In the genomic region with DNA sequence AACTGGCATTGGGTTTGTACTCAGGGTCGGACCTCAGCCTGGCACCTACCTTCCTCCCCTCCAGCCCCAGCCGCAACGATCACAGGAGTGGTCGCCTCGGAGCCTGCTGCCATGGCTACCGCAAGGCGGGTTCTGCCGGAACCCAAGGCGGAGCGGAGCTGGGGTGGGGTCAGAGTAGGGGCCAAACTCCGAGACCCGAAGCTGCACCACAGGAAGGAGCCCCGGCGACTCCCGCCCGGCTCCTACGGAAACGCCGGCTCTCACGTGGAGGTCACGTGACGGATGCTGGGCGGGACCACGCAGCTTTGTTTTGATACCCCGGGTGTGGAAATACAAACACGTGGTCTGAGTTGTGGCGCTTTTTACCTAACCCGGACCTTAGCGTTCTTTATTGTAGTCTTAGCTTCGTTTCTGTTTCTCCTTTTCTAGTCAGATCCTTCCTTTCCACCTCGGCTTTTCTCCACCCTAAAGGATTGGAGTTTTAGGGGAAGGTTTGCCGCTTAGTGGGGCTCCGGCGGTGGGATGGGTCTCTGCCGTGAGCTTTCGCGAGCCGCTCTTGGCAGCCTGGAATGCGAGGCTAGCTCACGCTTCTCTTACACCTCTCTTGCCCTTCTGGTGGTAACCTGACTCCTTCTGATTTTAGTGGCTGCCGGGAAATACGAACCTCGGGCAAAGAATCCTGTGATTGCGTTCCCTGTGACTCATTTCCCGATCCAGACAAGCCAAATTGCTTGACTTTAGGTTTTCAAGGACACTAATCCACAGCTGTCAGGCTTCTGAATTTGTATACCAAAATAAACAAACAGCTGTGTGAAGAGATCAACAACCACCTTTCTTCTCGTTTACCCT, we compare ENCODE assay signal across 1 cellular context.
TF ChIP-seq lines count a peak whose summit lies in the region.

Gene HSPBAP1, minus strand, starts transcription at position 264 of the 849 bp plus-strand sequence. Its CDS starts 151 bp downstream, at position 113.

TF ChIP-seq in SK-N-SH, 30 proteins besides CTCF, POLR2A, EP300 and RAD21 (continued from another document):
- TF ChIP-seq, protein P1, sequence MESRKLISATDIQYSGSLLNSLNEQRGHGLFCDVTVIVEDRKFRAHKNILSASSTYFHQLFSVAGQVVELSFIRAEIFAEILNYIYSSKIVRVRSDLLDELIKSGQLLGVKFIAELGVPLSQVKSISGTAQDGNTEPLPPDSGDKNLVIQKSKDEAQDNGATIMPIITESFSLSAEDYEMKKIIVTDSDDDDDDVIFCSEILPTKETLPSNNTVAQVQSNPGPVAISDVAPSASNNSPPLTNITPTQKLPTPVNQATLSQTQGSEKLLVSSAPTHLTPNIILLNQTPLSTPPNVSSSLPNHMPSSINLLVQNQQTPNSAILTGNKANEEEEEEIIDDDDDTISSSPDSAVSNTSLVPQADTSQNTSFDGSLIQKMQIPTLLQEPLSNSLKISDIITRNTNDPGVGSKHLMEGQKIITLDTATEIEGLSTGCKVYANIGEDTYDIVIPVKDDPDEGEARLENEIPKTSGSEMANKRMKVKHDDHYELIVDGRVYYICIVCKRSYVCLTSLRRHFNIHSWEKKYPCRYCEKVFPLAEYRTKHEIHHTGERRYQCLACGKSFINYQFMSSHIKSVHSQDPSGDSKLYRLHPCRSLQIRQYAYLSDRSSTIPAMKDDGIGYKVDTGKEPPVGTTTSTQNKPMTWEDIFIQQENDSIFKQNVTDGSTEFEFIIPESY (IDR thresholded peaks at IDR 0.05; ENCODE audit: borderline replicate concordance, low read depth) = no peak
- TF ChIP-seq RXRA (IDR thresholded peaks at IDR 0.05; ENCODE audit: borderline replicate concordance, low read depth) = no peak; the same call in 1 of the 2 replicates
- TF ChIP-seq SMC3 (IDR thresholded peaks at IDR 0.05; ENCODE audit: low read depth, low read length) = no peak
- no peak for TF ChIP-seq TCF12 (IDR thresholded peaks at IDR 0.05)
- 0 out of 2 replicates have a peak, but pooled peaks have one; percentile 12 for TF ChIP-seq RCOR1 (IDR thresholded peaks at IDR 0.05; ENCODE audit: low read length)
- TF ChIP-seq USF1 (IDR thresholded peaks at IDR 0.05; ENCODE audit: borderline replicate concordance, low read depth) = peak; percentile 98
- no peak for TF ChIP-seq IRF3 (IDR thresholded peaks at IDR 0.05; ENCODE audit: low read depth, low read length)
- TF ChIP-seq YY1 (IDR thresholded peaks at IDR 0.05; ENCODE audit: low read depth) = no peak
- TF ChIP-seq EZH2phosphoT487 (IDR thresholded peaks at IDR 0.05; ENCODE audit: borderline replicate concordance, low read depth) = no peak
- no peak for TF ChIP-seq FOXM1 (IDR thresholded peaks at IDR 0.05; ENCODE audit: low read depth)
- peak; percentile 100 for TF ChIP-seq MAX (IDR thresholded peaks at IDR 0.05; ENCODE audit: low read depth)
- TF ChIP-seq TAF1 (IDR thresholded peaks at IDR 0.05; ENCODE audit: borderline replicate concordance, low read depth, low read length) = peak; percentile 42; the same call in 1 of the 2 replicates
- TF ChIP-seq POLR2AphosphoS5 (IDR thresholded peaks at IDR 0.05; ENCODE audit: low read depth, low read length) = peak; percentile 50; the same call in 1 of the 2 replicates
- peak; percentile 70 for TF ChIP-seq GABPA (IDR thresholded peaks at IDR 0.05; ENCODE audit: low read depth)
- peak; percentile 12 for TF ChIP-seq CHD2 (IDR thresholded peaks at IDR 0.05; ENCODE audit: low read length, partially characterized antibody)
- peak; percentile 94 for TF ChIP-seq USF2 (IDR thresholded peaks at IDR 0.05; ENCODE audit: borderline replicate concordance, low read depth, low read length)
